In the genomic region with DNA sequence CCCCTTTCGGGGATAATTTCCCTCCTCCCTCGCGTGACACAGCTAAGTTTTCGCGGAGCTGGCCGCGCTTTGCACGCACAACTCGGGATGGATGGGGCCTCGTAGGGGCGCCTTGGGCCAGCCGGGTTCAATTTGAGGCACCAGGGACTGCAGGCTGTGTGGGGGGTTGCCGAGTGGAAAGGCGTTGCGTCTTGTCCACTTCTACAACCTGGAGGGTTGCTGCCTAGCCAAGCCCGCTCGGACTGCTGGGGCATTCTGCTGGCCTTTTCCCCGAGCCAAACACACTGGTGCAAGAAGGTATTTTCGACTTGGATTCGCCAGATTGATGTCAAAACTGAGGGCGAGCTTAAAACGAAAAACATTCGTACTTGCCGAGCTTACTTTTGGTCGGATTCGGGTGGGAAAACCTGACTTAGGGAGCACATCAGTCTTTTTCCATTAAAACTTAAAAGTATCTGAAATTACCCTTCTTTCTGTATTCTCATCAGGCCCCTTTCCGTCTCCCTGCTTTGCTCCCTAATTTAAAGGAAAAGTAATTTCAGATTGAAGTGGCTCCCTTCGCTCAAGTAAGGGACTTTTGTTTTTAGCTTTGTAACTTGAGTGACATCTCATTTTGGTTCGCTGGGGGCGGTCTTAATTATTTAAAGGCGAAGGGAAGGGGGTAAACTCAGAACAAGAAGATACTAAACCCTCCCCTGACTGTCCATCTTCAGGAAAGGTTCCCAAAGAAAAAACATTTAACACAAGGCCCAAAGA, we compare ENCODE assay signal across 1 cellular context.
A peak's percentile ranks its signal among the peaks of the same experiment; 100 is the strongest.
TF ChIP-seq lines count a peak whose summit lies in the region.

No MANE protein-coding gene starts in this region.

TF ChIP-seq in HepG2, 621 proteins besides CTCF, POLR2A, EP300 and RAD21 (continued from another document):
- no peak for TF ChIP-seq MATR3 (CRISPR knock-in tag; IDR thresholded peaks at IDR 0.05)
- TF ChIP-seq, protein P1, sequence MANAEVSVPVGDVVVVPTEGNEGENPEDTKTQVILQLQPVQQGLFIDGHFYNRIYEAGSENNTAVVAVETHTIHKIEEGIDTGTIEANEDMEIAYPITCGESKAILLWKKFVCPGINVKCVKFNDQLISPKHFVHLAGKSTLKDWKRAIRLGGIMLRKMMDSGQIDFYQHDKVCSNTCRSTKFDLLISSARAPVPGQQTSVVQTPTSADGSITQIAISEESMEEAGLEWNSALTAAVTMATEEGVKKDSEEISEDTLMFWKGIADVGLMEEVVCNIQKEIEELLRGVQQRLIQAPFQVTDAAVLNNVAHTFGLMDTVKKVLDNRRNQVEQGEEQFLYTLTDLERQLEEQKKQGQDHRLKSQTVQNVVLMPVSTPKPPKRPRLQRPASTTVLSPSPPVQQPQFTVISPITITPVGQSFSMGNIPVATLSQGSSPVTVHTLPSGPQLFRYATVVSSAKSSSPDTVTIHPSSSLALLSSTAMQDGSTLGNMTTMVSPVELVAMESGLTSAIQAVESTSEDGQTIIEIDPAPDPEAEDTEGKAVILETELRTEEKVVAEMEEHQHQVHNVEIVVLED (CRISPR knock-in tag; IDR thresholded peaks at IDR 0.05; ENCODE audit: borderline replicate concordance) = no peak
- no peak for TF ChIP-seq NCOA5 (CRISPR knock-in tag; IDR thresholded peaks at IDR 0.05)
- TF ChIP-seq ZSCAN5A (CRISPR knock-in tag; IDR thresholded peaks at IDR 0.05; ENCODE audit: borderline replicate concordance) = no peak
- no peak for TF ChIP-seq ZNF496 (CRISPR knock-in tag; IDR thresholded peaks at IDR 0.05; ENCODE audit: insufficient replicate concordance)
- TF ChIP-seq ZNF878 (CRISPR knock-in tag; IDR thresholded peaks at IDR 0.05) = 0 out of 2 replicates have a peak, but pooled peaks have one; percentile 25
- TF ChIP-seq, protein P2, sequence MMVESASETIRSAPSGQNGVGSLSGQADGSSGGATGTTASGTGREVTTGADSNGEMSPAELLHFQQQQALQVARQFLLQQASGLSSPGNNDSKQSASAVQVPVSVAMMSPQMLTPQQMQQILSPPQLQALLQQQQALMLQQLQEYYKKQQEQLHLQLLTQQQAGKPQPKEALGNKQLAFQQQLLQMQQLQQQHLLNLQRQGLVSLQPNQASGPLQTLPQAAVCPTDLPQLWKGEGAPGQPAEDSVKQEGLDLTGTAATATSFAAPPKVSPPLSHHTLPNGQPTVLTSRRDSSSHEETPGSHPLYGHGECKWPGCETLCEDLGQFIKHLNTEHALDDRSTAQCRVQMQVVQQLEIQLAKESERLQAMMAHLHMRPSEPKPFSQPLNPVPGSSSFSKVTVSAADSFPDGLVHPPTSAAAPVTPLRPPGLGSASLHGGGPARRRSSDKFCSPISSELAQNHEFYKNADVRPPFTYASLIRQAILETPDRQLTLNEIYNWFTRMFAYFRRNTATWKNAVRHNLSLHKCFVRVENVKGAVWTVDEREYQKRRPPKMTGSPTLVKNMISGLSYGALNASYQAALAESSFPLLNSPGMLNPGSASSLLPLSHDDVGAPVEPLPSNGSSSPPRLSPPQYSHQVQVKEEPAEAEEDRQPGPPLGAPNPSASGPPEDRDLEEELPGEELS (CRISPR knock-in tag; IDR thresholded peaks at IDR 0.05) = no peak
- no peak for TF ChIP-seq HDAC6 (IDR thresholded peaks at IDR 0.05; ENCODE audit: low read depth, low read length)
- TF ChIP-seq ELF1 (CRISPR knock-in tag; IDR thresholded peaks at IDR 0.05) = no peak
- no peak for TF ChIP-seq ZFAT (CRISPR knock-in tag; conservative IDR thresholded peaks at IDR 0.05)
- peak; percentile 36 for TF ChIP-seq ZNF781 (CRISPR knock-in tag; IDR thresholded peaks at IDR 0.05; ENCODE audit: borderline replicate concordance, not compliant biosample characterization)
- no peak for TF ChIP-seq ZNF292 (CRISPR knock-in tag; IDR thresholded peaks at IDR 0.05; ENCODE audit: borderline replicate concordance, low read depth)
- no peak for TF ChIP-seq MTA3 (CRISPR knock-in tag; IDR thresholded peaks at IDR 0.05)
- TF ChIP-seq ATRX (CRISPR knock-in tag; IDR thresholded peaks at IDR 0.05; ENCODE audit: borderline replicate concordance) = no peak
- TF ChIP-seq DR1 (CRISPR knock-in tag; IDR thresholded peaks at IDR 0.05) = no peak
- TF ChIP-seq IRX3 (CRISPR knock-in tag; IDR thresholded peaks at IDR 0.05; ENCODE audit: borderline replicate concordance, low read depth) = no peak
- no peak for TF ChIP-seq TMF1 (CRISPR knock-in tag; IDR thresholded peaks at IDR 0.05; ENCODE audit: low read depth)
- TF ChIP-seq, protein P3, sequence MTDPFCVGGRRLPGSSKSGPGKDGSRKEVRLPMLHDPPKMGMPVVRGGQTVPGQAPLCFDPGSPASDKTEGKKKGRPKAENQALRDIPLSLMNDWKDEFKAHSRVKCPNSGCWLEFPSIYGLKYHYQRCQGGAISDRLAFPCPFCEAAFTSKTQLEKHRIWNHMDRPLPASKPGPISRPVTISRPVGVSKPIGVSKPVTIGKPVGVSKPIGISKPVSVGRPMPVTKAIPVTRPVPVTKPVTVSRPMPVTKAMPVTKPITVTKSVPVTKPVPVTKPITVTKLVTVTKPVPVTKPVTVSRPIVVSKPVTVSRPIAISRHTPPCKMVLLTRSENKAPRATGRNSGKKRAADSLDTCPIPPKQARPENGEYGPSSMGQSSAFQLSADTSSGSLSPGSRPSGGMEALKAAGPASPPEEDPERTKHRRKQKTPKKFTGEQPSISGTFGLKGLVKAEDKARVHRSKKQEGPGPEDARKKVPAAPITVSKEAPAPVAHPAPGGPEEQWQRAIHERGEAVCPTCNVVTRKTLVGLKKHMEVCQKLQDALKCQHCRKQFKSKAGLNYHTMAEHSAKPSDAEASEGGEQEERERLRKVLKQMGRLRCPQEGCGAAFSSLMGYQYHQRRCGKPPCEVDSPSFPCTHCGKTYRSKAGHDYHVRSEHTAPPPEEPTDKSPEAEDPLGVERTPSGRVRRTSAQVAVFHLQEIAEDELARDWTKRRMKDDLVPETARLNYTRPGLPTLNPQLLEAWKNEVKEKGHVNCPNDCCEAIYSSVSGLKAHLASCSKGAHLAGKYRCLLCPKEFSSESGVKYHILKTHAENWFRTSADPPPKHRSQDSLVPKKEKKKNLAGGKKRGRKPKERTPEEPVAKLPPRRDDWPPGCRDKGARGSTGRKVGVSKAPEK (CRISPR knock-in tag; IDR thresholded peaks at IDR 0.05; ENCODE audit: borderline replicate concordance) = peak; percentile 62; the same call in 1 of the 2 replicates
- TF ChIP-seq MZF1 (CRISPR knock-in tag; IDR thresholded peaks at IDR 0.05; ENCODE audit: borderline replicate concordance) = no peak
- peak; percentile 50; the same call in 1 of the 2 replicates for TF ChIP-seq ARNT2 (CRISPR knock-in tag; IDR thresholded peaks at IDR 0.05; ENCODE audit: low read depth)
- TF ChIP-seq DDIT3 (CRISPR knock-in tag; IDR thresholded peaks at IDR 0.05) = no peak
- TF ChIP-seq ZNF10 (CRISPR knock-in tag; IDR thresholded peaks at IDR 0.05; ENCODE audit: borderline replicate concordance, low read depth) = no peak
- TF ChIP-seq, protein P4, sequence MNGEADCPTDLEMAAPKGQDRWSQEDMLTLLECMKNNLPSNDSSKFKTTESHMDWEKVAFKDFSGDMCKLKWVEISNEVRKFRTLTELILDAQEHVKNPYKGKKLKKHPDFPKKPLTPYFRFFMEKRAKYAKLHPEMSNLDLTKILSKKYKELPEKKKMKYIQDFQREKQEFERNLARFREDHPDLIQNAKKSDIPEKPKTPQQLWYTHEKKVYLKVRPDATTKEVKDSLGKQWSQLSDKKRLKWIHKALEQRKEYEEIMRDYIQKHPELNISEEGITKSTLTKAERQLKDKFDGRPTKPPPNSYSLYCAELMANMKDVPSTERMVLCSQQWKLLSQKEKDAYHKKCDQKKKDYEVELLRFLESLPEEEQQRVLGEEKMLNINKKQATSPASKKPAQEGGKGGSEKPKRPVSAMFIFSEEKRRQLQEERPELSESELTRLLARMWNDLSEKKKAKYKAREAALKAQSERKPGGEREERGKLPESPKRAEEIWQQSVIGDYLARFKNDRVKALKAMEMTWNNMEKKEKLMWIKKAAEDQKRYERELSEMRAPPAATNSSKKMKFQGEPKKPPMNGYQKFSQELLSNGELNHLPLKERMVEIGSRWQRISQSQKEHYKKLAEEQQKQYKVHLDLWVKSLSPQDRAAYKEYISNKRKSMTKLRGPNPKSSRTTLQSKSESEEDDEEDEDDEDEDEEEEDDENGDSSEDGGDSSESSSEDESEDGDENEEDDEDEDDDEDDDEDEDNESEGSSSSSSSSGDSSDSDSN (CRISPR knock-in tag; IDR thresholded peaks at IDR 0.05) = peak; percentile 65; the same call in 1 of the 2 replicates
- TF ChIP-seq ZNF788 (CRISPR knock-in tag; IDR thresholded peaks at IDR 0.05; ENCODE audit: borderline replicate concordance) = peak; percentile 30; the same call in 1 of the 2 replicates
- peak; percentile 96 for TF ChIP-seq AGO1 (IDR thresholded peaks at IDR 0.05; ENCODE audit: low read depth, low read length, poor library complexity, severe bottlenecking)
- no peak for TF ChIP-seq PHF20 (CRISPR knock-in tag; IDR thresholded peaks at IDR 0.05)
- no peak for TF ChIP-seq NFIB (CRISPR knock-in tag; IDR thresholded peaks at IDR 0.05; ENCODE audit: borderline replicate concordance)
- TF ChIP-seq NBN (conservative IDR thresholded peaks at IDR 0.05) = no peak
